8 cellular contexts compared by ENCODE assay signal in the genomic region with DNA sequence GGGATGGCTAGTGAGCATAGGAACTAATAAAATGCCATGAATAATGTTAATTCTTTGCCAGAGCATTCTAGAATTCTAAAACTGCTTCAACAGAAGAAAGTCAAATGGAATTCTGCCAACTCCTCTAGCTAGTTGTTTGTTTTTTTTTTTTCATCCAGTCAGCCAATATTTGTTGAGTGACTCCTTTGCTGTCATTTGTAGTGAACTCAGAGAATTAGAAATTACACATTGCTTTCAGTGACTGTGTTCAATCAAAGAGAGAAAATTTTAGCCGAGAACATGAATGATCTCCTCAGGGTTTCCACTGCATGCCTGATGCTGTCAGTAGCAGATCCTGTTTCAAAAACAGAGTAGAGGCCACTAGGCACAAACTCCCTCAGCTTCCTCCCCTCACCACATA. TPM values are rescaled to one million over a fixed set of nuclear protein-coding genes. Genes with fewer than 3 reads are reported as not detected.
DNase-seq lines count a peak whose midpoint lies in the region; TF ChIP-seq lines count a peak whose summit lies in the region.
"Not testable (repeated sequence)": the region's sequence is repeated elsewhere in the genome, so short reads cannot be mapped to it uniquely, and the experiment has no call there.

No MANE protein-coding gene starts in this region.

- H3K36me3 ChIP-seq in adipocyte (ENCODE audit: control insufficient read depth, insufficient read depth, low read length, severe bottlenecking): peaks cover 56% of the 10 kb centered on the region
- H3K36me3 ChIP-seq in neural progenitor cell: not testable (repeated sequence)

- H3K36me3 Mint-ChIP-seq in neural progenitor cell: peaks cover 25% of the 10 kb centered on the region

- peak overlapping the region; percentile 20 for H3K9ac ChIP-seq in adipocyte (ENCODE audit: low read length)
- H3K9ac ChIP-seq in neural progenitor cell: not testable (repeated sequence)

- DNase-seq in AG08395 (ENCODE audit: low spot score): peak; percentile 32
- peak; percentile 40 for DNase-seq in GM04504 (ENCODE audit: low read depth)
- DNase-seq in NCI-H774 (lab: John Stamatoyannopoulos, UW): peak; percentile 17
- DNase-seq in adipocyte (ENCODE audit: low read depth): peak; percentile 43
- DNase-seq in choroid plexus epithelial cell (ENCODE audit: low read depth): peak; percentile 57
- peak; percentile 19 for DNase-seq in fibroblast of the aortic adventitia (ENCODE audit: low read depth)
- not testable (repeated sequence) for DNase-seq in neural progenitor cell (ENCODE audit: low spot score)
- DNase-seq in stromal cell of bone marrow (ENCODE audit: low read depth): peak; percentile 23

- H3K4me1 Mint-ChIP-seq in neural progenitor cell: not testable (repeated sequence)

- not testable (repeated sequence) for H3K9me3 ChIP-seq in adipocyte (ENCODE audit: control insufficient read depth, low read length); neural progenitor cell (ENCODE audit: low read depth)

- TF ChIP-seq CTCF in choroid plexus epithelial cell (conservative IDR thresholded peaks at IDR 0.05; ENCODE audit: low read depth, low read length); fibroblast of the aortic adventitia (IDR thresholded peaks at IDR 0.05; ENCODE audit: insufficient read depth, low read length); neural progenitor cell (IDR thresholded peaks at IDR 0.05): not testable (repeated sequence)

- not testable (repeated sequence) for H3K27me3 Mint-ChIP-seq in neural progenitor cell (ENCODE audit: insufficient read depth, low read depth)

- peaks cover 29% of the 10 kb centered on the region for H3K4me1 ChIP-seq in adipocyte (ENCODE audit: control insufficient read depth, insufficient read depth, low read length)
- not testable (repeated sequence) for H3K4me1 ChIP-seq in neural progenitor cell

- H4K20me1 ChIP-seq in neural progenitor cell (ENCODE audit: low read depth): peaks cover 28% of the 10 kb centered on the region

- not testable (repeated sequence) for H3K27ac ChIP-seq in neural progenitor cell

- peak overlapping the region; percentile 6 for H3K27ac Mint-ChIP-seq in neural progenitor cell

- H3K4me3 ChIP-seq in adipocyte (ENCODE audit: low read length); choroid plexus epithelial cell (ENCODE audit: low read depth, low read length); fibroblast of the aortic adventitia (ENCODE audit: low read depth, low read length); neural progenitor cell: not testable (repeated sequence)

- not testable (repeated sequence) for H3K9me3 Mint-ChIP-seq in neural progenitor cell

- H2AFZ ChIP-seq in neural progenitor cell (replicated peaks): not testable (repeated sequence)

- H3K27me3 ChIP-seq in adipocyte (replicated peaks; ENCODE audit: control insufficient read depth, insufficient read depth, low read length); neural progenitor cell: not testable (repeated sequence)

- peaks cover 39% of the 10 kb centered on the region for H3K79me2 ChIP-seq in neural progenitor cell (ENCODE audit: low read depth)

- peaks cover 12% of the 10 kb centered on the region for H3F3A ChIP-seq in neural progenitor cell (ENCODE audit: low read depth)

- H3K4me2 ChIP-seq in neural progenitor cell: not testable (repeated sequence)

- H3K4me3 Mint-ChIP-seq in neural progenitor cell: not testable (repeated sequence)

RNA-seq across cellular contexts. Expression of a gene that starts 32.4 kb away (rescaled TPM):
- total RNA-seq in fibroblast of the aortic adventitia (ENCODE audit: low replicate concordance) (57.8 and 75.6 TPM in 2 replicates), neural progenitor cell (ENCODE audit: low replicate concordance) (26.5 and 36.5 TPM in 2 replicates)
